Comparison of ENCODE assay signal across 9 cellular contexts in the genomic region with DNA sequence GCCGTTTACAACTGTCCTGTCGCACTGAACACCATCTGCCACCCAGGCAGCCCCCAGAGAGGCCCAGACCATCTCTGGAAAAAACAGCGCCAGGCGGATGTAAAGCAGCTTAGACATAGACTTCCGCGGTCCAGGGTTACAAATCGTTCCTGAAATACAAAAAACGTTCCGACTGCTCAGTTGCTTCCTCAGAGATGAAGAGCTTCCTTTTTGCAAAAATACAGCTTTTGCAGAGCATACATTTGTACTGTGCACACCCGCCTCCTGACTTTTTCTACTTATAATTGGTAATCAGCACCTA. TPM values are rescaled to one million over a fixed set of nuclear protein-coding genes. Genes with fewer than 3 reads are reported as not detected.
DNase-seq lines count a peak whose midpoint lies in the region; ATAC-seq and TF ChIP-seq lines count a peak whose summit lies in the region.
"Had no signal": no experiment of that assay in that cellular context is flagged by ENCODE, and none has a peak within 500 bp of the region (broad histone marks: within the 10 kb centered on the region; RNA-seq: fewer than 3 reads in every experiment).

No MANE protein-coding gene starts in this region.

- H3K27me3 ChIP-seq in WERI-Rb-1 (ENCODE audit: insufficient read depth, low read depth, severe bottlenecking) (no peaks in the 10 kb centered on the region), cardiac muscle cell (no peaks in the 10 kb centered on the region), subcutaneous abdominal adipose tissue (ENCODE audit: control insufficient read depth in 5 of 5, insufficient read depth in 4 of 5, low read length in 5 of 5) (no peaks in the 10 kb centered on the region)

- peaks cover 9% of the 10 kb centered on the region for H3K4me1 ChIP-seq in cardiac muscle cell (ENCODE audit: low read depth)
- peaks cover 4 to 42% (median 19%) of the 10 kb centered on the region in 5 donors for H3K4me1 ChIP-seq in subcutaneous abdominal adipose tissue (ENCODE audit: control insufficient read depth in 5 of 5, insufficient read depth in 5 of 5, low read length in 5 of 5)

- H3K9me3 ChIP-seq in WERI-Rb-1 (ENCODE audit: severe bottlenecking) (no peaks in the 10 kb centered on the region), cardiac muscle cell (ENCODE audit: low read depth) (no peaks in the 10 kb centered on the region), subcutaneous abdominal adipose tissue (ENCODE audit: control insufficient read depth in 5 of 5, low read length in 5 of 5) (no peaks in the 10 kb centered on the region)
- H3K9me3 ChIP-seq: A549 had no signal

- DNase-seq in activated CD4-positive, alpha-beta T cell treated with anti-CD3 and anti-CD28 coated beads for 4 hours = peak; percentile 8 to 9
- no peak for DNase-seq in activated CD4-positive, alpha-beta T cell treated with anti-CD3 and anti-CD28 coated beads, Interleukin-2, amount 50 U/mL, for 4 hours
- DNase-seq in WERI-Rb-1 = peak; percentile 96
- DNase-seq in cardiac muscle cell (ENCODE audit: low read depth in 1 of 2, low spot score in 1 of 2) = no peak
- DNase-seq in NCI-H69 (lab: John Stamatoyannopoulos, UW) = no peak
- no peak for DNase-seq in dedifferentiated amniotic fluid mesenchymal stem cell (ENCODE audit: extremely low spot score)

- peaks cover 70% of the 10 kb centered on the region for H3K36me3 ChIP-seq in WERI-Rb-1
- peaks cover 3% of the 10 kb centered on the region for H3K36me3 ChIP-seq in cardiac muscle cell
- H3K36me3 ChIP-seq in subcutaneous abdominal adipose tissue (ENCODE audit: control insufficient read depth in 5 of 5, insufficient read depth in 5 of 5, low read length in 5 of 5) = peaks cover 0 to 12% (median 10%) of the 10 kb centered on the region in 5 donors

- peak overlapping the region; percentile 89 for H3K27ac ChIP-seq in WERI-Rb-1
- peak overlapping the region; percentile 28 for H3K27ac ChIP-seq in cardiac muscle cell
- peak overlapping the region; percentile 50 for H3K27ac ChIP-seq in subcutaneous abdominal adipose tissue (ENCODE audit: low read depth, low read length)
- H3K27ac ChIP-seq: A549 had no signal

- H3K4me3 ChIP-seq in WERI-Rb-1 (ENCODE audit: low read depth, low read length) (peak overlapping the region; percentile 41), cardiac muscle cell (no peak overlapping the region), subcutaneous abdominal adipose tissue (ENCODE audit: low read depth in 1 of 5, low read length in 5 of 5) (peak overlapping the region in 2 of 5 donors; percentile 1)
- H3K4me3 ChIP-seq: A549 had no signal

- no peak for ATAC-seq in HG03520 (IDR thresholded peaks at IDR 0.05; ENCODE audit: unreplicated experiment)

- TF ChIP-seq CTCF in WERI-Rb-1 (IDR thresholded peaks at IDR 0.05; ENCODE audit: low read depth, low read length) (no peak), cardiac muscle cell (IDR thresholded peaks at IDR 0.05; ENCODE audit: low read depth, low read length) (no peak)

- peak overlapping the region in 1 of 5 donors; percentile 18 for H3K9ac ChIP-seq in subcutaneous abdominal adipose tissue (ENCODE audit: low read length in 5 of 5)

RNA-seq across cellular contexts. Expression of a gene that starts 11.4 kb away (rescaled TPM):
- 20.9 and 22.3 TPM in 2 replicates for total RNA-seq in cardiac muscle cell
- 18.9 and 27.0 TPM in 2 replicates for polyA plus RNA-seq in cardiac muscle cell

RNA-seq across cellular contexts. Expression of a gene that starts 47.6 kb away (rescaled TPM):
- total RNA-seq in cardiac muscle cell = 46.9 and 60.4 TPM in 2 replicates
- 130 and 160 TPM in 2 replicates for polyA plus RNA-seq in cardiac muscle cell

Comparison
In these comparisons a context has a peak if more than half of its experiments do, and no peak if none do; other contexts are left out.
1. DNase-seq: peak in activated CD4-positive, alpha-beta T cell treated with anti-CD3 and anti-CD28 coated beads for 4 hours (2 of 2) and WERI-Rb-1 (single experiment); none in activated CD4-positive, alpha-beta T cell treated with anti-CD3 and anti-CD28 coated beads, Interleukin-2, amount 50 U/mL, for 4 hours (0 of 2), cardiac muscle cell (0 of 2), NCI-H69 (single experiment) and dedifferentiated amniotic fluid mesenchymal stem cell (single experiment).
2. H3K27ac ChIP-seq: peak in every context shown above with its lines; median percentile 89 in WERI-Rb-1; 50 in subcutaneous abdominal adipose tissue; 28 in cardiac muscle cell.